18 cellular contexts compared by ENCODE assay signal in genomic region chr1:3366181-3367051, GRCh38.
A peak's percentile ranks its signal among the peaks of the same experiment; 100 is the strongest.
DNase-seq lines count a peak whose midpoint lies in the region; ATAC-seq, FAIRE-seq and TF ChIP-seq lines count a peak whose summit lies in the region.
"Had no signal": no experiment of that assay in that cellular context is flagged by ENCODE, and none has a peak within 500 bp of the region (broad histone marks: within the 10 kb centered on the region; RNA-seq: fewer than 3 reads in every experiment).

No MANE protein-coding gene starts in this region.

- no peaks in the 10 kb centered on the region for H4K20me1 ChIP-seq in HepG2 (ENCODE audit: insufficient read depth, low read length)

- no peak overlapping the region for H3K27ac ChIP-seq in HepG2 (ENCODE audit: extremely low read length, insufficient read depth, low read length)
- H3K27ac ChIP-seq in right lobe of liver = no peak overlapping the region
- H3K27ac ChIP-seq in gastroesophageal sphincter = peak overlapping the region in 3 of 4 donors; percentile 45 to 68 (median 61)
- H3K27ac ChIP-seq in pancreas = peak overlapping the region in 3 of 4 donors; percentile 42 to 61 (median 49)
- H3K27ac ChIP-seq: SJSA1 had no signal

- ATAC-seq in HepG2 (peak; percentile 41; the same call in 2 of the 3 replicates), right lobe of liver (no peak), gastroesophageal sphincter (no peak), pancreas (peak; percentile 42 to 71 (median 52)), HG02610 (IDR thresholded peaks at IDR 0.05; ENCODE audit: unreplicated experiment) (no peak)
- ATAC-seq in stimulated activated effector memory CD8-positive, alpha-beta T cell treated with anti-CD3 and anti-CD28 coated beads, Interleukin-12 subunit alpha, Interleukin-12 subunit beta, amount 100 ng/mL, for 72 hours = no peak
- ATAC-seq: GM23338, left colon had no signal

- no peaks in the 10 kb centered on the region for H3K9me3 Mint-ChIP-seq in stimulated activated effector memory CD8-positive, alpha-beta T cell treated with anti-CD3 and anti-CD28 coated beads, Interleukin-12 subunit alpha, Interleukin-12 subunit beta, amount 100 ng/mL, for 72 hours
- H3K9me3 Mint-ChIP-seq: GM23338; stimulated activated naive CD8-positive, alpha-beta T cell treated with anti-CD3 and anti-CD28 coated beads, Interleukin-15, Interleukin-2, amounts not matched to agents 100 ng/mL and 50 ng/mL, for 24 hours had no signal

- FAIRE-seq in HepG2 (lab: Jason Lieb, UNC) = no peak
- FAIRE-seq in pancreas (lab: Jason Lieb, UNC) = no peak
- FAIRE-seq: A204.1, D721Med, frontal cortex had no signal

- in situ Hi-C loops in HepG2 (cut with HindIII; ENCODE audit: extremely low pct_ligation_motif_present, low pct_unique_long_range_greater_than_20kb) = no loop called here

- H3K4me3 ChIP-seq in HepG2 (replicated peaks in 1 of 3; ENCODE audit: insufficient read depth in 1 of 3, low read depth in 2 of 3, low read length in 3 of 3) (no peak overlapping the region), right lobe of liver (no peak overlapping the region), gastroesophageal sphincter (no peak overlapping the region), pancreas (no peak overlapping the region)
- H3K4me3 ChIP-seq: GM23338, SJSA1 had no signal

- H3K36me3 Mint-ChIP-seq in stimulated activated effector memory CD8-positive, alpha-beta T cell treated with anti-CD3 and anti-CD28 coated beads, Interleukin-12 subunit alpha, Interleukin-12 subunit beta, amount 100 ng/mL, for 72 hours = no peaks in the 10 kb centered on the region

- TF ChIP-seq EP300 in HepG2 (IDR thresholded peaks at IDR 0.05; ENCODE audit: low read depth in 2 of 2, low read length in 2 of 2) (no peak), HepG2 (CRISPR knock-in tag; IDR thresholded peaks at IDR 0.05; ENCODE audit: borderline replicate concordance) (no peak), gastroesophageal sphincter (IDR thresholded peaks at IDR 0.05) (no peak)

- CTCF ChIA-PET in HepG2 (lab: Yijun Ruan, JAX; ENCODE audit: low intra/inter-chr PET ratio, low total read pairs) = no interaction called here

- H3K9ac ChIP-seq in HepG2 (ENCODE audit: insufficient read depth, low read depth, low read length) = no peak overlapping the region

- BruUV-seq in HepG2 (replicated peaks; lab: Mats Ljungman, UMichigan) = no TSS peak

- H3K27me3 ChIP-seq in HepG2 (ENCODE audit: control insufficient read depth in 1 of 2, insufficient read depth in 2 of 2, low read length in 2 of 2) (peaks cover 6 to 35% of the 10 kb centered on the region in 2 experiments), right lobe of liver (no peaks in the 10 kb centered on the region), gastroesophageal sphincter (peaks cover 14% of the 10 kb centered on the region), pancreas (no peaks in the 10 kb centered on the region)

- H3K79me2 ChIP-seq in HepG2 (ENCODE audit: insufficient read depth, low read length) = no peaks in the 10 kb centered on the region

- POLR2A ChIA-PET in HepG2 (lab: Yijun Ruan, JAX) = no interaction called here

- TF ChIP-seq POLR2A in HepG2 (IDR thresholded peaks at IDR 0.05; ENCODE audit: insufficient read depth in 1 of 2, low read depth in 2 of 2, low read length in 2 of 2) = no peak
- TF ChIP-seq POLR2A in right lobe of liver (IDR thresholded peaks at IDR 0.05) = no peak
- no peak for TF ChIP-seq POLR2A in gastroesophageal sphincter (IDR thresholded peaks at IDR 0.05)

- no peak overlapping the region for H3K4me3 Mint-ChIP-seq in stimulated activated effector memory CD8-positive, alpha-beta T cell treated with anti-CD3 and anti-CD28 coated beads, Interleukin-12 subunit alpha, Interleukin-12 subunit beta, amount 100 ng/mL, for 72 hours
- H3K4me3 Mint-ChIP-seq: GM23338; stimulated activated naive CD8-positive, alpha-beta T cell treated with anti-CD3 and anti-CD28 coated beads, Interleukin-15, Interleukin-2, amounts not matched to agents 100 ng/mL and 50 ng/mL, for 24 hours had no signal

- no peak overlapping the region for H3K27ac Mint-ChIP-seq in stimulated activated effector memory CD8-positive, alpha-beta T cell treated with anti-CD3 and anti-CD28 coated beads, Interleukin-12 subunit alpha, Interleukin-12 subunit beta, amount 100 ng/mL, for 72 hours
- H3K27ac Mint-ChIP-seq: GM23338; stimulated activated naive CD8-positive, alpha-beta T cell treated with anti-CD3 and anti-CD28 coated beads, Interleukin-15, Interleukin-2, amounts not matched to agents 100 ng/mL and 50 ng/mL, for 24 hours had no signal

- H3K9me3 ChIP-seq in HepG2 (ENCODE audit: low read length) = no peaks in the 10 kb centered on the region
- H3K9me3 ChIP-seq in right lobe of liver = no peaks in the 10 kb centered on the region
- no peaks in the 10 kb centered on the region for H3K9me3 ChIP-seq in gastroesophageal sphincter
- no peaks in the 10 kb centered on the region for H3K9me3 ChIP-seq in pancreas
- H3K9me3 ChIP-seq: SJSA1 had no signal

- H3K4me1 Mint-ChIP-seq in stimulated activated effector memory CD8-positive, alpha-beta T cell treated with anti-CD3 and anti-CD28 coated beads, Interleukin-12 subunit alpha, Interleukin-12 subunit beta, amount 100 ng/mL, for 72 hours = peaks cover 15% of the 10 kb centered on the region

- DNase-seq in HepG2 (ENCODE audit: low spot score) (peak; percentile 16), right lobe of liver (no peak), pancreas (no peak), NCI-H1436 (lab: John Stamatoyannopoulos, UW) (no peak), DMS 273 (lab: John Stamatoyannopoulos, UW; ENCODE audit: unreplicated experiment) (no peak)
- no peak for DNase-seq in stimulated activated effector memory CD8-positive, alpha-beta T cell treated with anti-CD3 and anti-CD28 coated beads, Interleukin-12 subunit alpha, Interleukin-12 subunit beta, amount 100 ng/mL, for 72 hours (ENCODE audit: low spot score in 2 of 2)
- DNase-seq: activated CD8-positive, alpha-beta memory T cell treated with anti-CD3 and anti-CD28 coated beads, Interleukin-2, amount 50 U/mL, for 48 hours; left colon; NCI-H146; stimulated activated CD4-positive, alpha-beta T cell treated with anti-CD3 and anti-CD28 coated beads, Interleukin-4, amount 100 ng/mL, for 4 hours had no signal

- H3K4me2 ChIP-seq in HepG2 (ENCODE audit: low read depth, low read length) = peak overlapping the region; percentile 23; the same call in 1 of the 2 replicates
- H3K4me2 ChIP-seq: GM23338 had no signal

- TF ChIP-seq CTCF in HepG2 (CRISPR knock-in tag; IDR thresholded peaks at IDR 0.05) (no peak), right lobe of liver (IDR thresholded peaks at IDR 0.05) (no peak), gastroesophageal sphincter (IDR thresholded peaks at IDR 0.05) (no peak), pancreas (IDR thresholded peaks at IDR 0.05) (no peak)

- H2AFZ ChIP-seq in HepG2 (ENCODE audit: low read length) = no peak overlapping the region
- H2AFZ ChIP-seq: GM23338 had no signal

- 23% methylated on average over 28 of the region's 37 CpGs for WGBS in HepG2 (ENCODE audit: low lambda C conversion rate)
- WGBS in right lobe of liver (ENCODE audit: insufficient coverage, low coverage, low lambda C conversion rate, missing lambda C conversion rate) = 63% methylated on average over 20 of the region's 37 CpGs
- WGBS in gastroesophageal sphincter (ENCODE audit: low coverage in 1 of 2), 2 donors = 15 to 71% methylated on average over 4 to 10 of the region's 37 CpGs
- 64 to 69% methylated on average over 37 of the region's 37 CpGs for WGBS in pancreas, 2 donors

- H3K36me3 ChIP-seq in HepG2 (replicated peaks in 1 of 2; ENCODE audit: control insufficient read depth in 1 of 2, insufficient read depth in 2 of 2, low read length in 2 of 2) (no peaks in the 10 kb centered on the region), right lobe of liver (no peaks in the 10 kb centered on the region), gastroesophageal sphincter (no peaks in the 10 kb centered on the region), pancreas (no peaks in the 10 kb centered on the region)
- H3K36me3 ChIP-seq: SJSA1 had no signal

- H3K4me1 ChIP-seq in HepG2 (ENCODE audit: insufficient read depth, low read length) = peaks cover 16% of the 10 kb centered on the region
- no peaks in the 10 kb centered on the region for H3K4me1 ChIP-seq in right lobe of liver
- H3K4me1 ChIP-seq in gastroesophageal sphincter = peaks cover 0 to 53% (median 9%) of the 10 kb centered on the region in 3 donors
- H3K4me1 ChIP-seq in pancreas = no peaks in the 10 kb centered on the region
- H3K4me1 ChIP-seq: SJSA1 had no signal

- no peak for TF ChIP-seq RAD21 in HepG2 (CRISPR knock-in tag; IDR thresholded peaks at IDR 0.05)

- intact Hi-C loops in HepG2 (cut with micrococcal nuclease; ENCODE audit: unreplicated experiment) (no loop called here), right lobe of liver (cut with DNase I) (no loop called here), pancreas (cut with DNase I) (no loop called here)

TF ChIP-seq in HepG2, 621 proteins besides CTCF, POLR2A, EP300 and RAD21 (continues in another document):
- TF ChIP-seq GPBP1L1 (CRISPR knock-in tag; IDR thresholded peaks at IDR 0.05) = no peak
- TF ChIP-seq CEBPB (IDR thresholded peaks at IDR 0.05; ENCODE audit: borderline replicate concordance, low read depth, low read length) = peak; percentile 51; the same call in 1 of the 2 replicates
- 0 out of 2 replicates have a peak, but pooled peaks have one; percentile 26 for TF ChIP-seq CEBPG (CRISPR knock-in tag; IDR thresholded peaks at IDR 0.05)
- TF ChIP-seq ATM (IDR thresholded peaks at IDR 0.05; ENCODE audit: borderline replicate concordance) = no peak
- TF ChIP-seq ZFP82 (CRISPR knock-in tag; IDR thresholded peaks at IDR 0.05; ENCODE audit: borderline replicate concordance) = no peak
- no peak for TF ChIP-seq HMG20B (CRISPR knock-in tag; conservative IDR thresholded peaks at IDR 0.05)
- TF ChIP-seq BHLHE40 (IDR thresholded peaks at IDR 0.05; ENCODE audit: low read length) = peak; percentile 73
- no peak for TF ChIP-seq KDM1A (CRISPR knock-in tag; IDR thresholded peaks at IDR 0.05)
- no peak for TF ChIP-seq HOXA7 (CRISPR knock-in tag; IDR thresholded peaks at IDR 0.05)
- TF ChIP-seq NRL (CRISPR knock-in tag; IDR thresholded peaks at IDR 0.05; ENCODE audit: borderline replicate concordance) = no peak
- TF ChIP-seq ZBTB38 (CRISPR knock-in tag; IDR thresholded peaks at IDR 0.05) = peak; percentile 58
- TF ChIP-seq KAT7 (CRISPR knock-in tag; IDR thresholded peaks at IDR 0.05; ENCODE audit: borderline replicate concordance) = no peak

Comparison
In these comparisons a context has a peak if more than half of its experiments do, and no peak if none do; other contexts are left out.
1. ATAC-seq: peak in HepG2 (single experiment) and pancreas (4 of 4); none in right lobe of liver (0 of 4), gastroesophageal sphincter (single experiment), stimulated activated effector memory CD8-positive, alpha-beta T cell treated with anti-CD3 and anti-CD28 coated beads, Interleukin-12 subunit alpha, Interleukin-12 subunit beta, amount 100 ng/mL, for 72 hours (single experiment) and HG02610 (single experiment).
2. H3K27ac ChIP-seq: peak in gastroesophageal sphincter (3 of 4) and pancreas (3 of 4); none in HepG2 (single experiment) and right lobe of liver (0 of 3).